1 cellular context compared by ENCODE assay signal in the genomic region with DNA sequence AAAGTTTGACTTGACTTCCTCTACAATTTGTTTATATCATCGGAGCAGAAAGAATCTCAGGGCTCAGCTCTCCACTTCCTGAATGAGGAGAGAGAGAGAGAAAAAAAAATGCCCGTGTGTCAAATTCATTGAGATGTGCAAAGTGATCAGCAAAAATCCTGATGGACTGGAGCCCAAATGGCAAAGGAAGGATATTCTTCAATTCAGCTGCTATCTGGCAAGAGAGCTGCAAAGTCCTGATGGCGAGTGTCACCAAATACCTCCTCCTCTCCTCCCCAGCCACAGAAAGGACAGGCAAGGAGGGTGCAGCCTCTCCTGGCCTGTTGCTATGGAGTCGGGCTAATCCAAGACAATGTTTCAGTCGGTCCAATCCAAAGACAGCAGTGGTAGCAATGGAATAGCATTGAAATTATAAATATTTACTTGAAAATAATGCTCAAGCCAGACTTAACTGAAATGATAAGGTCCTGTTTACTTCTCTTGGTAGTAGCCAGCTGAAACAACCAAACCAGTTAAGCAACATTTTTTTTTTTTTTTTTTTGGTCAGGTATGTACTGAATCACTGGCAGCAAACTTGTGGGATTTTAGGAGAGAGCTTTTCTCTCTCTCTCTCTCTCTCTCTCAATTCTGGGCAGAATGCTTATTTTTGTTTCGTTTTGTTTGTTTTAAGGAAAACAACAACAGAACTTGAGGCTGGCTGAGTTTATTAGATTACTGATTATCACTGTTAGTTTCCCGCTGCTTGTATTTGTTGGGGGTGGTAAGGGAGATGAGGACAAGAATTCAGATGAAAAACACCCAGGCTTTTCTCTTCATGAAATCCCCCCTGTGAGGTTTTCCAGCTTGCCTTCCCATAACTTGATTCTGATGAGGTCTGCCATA.
A peak's percentile ranks its signal among the peaks of the same experiment; 100 is the strongest.
TF ChIP-seq lines count a peak whose summit lies in the region.

No MANE protein-coding gene starts in this region.

TF ChIP-seq in K562, 482 proteins besides CTCF, POLR2A, EP300 and RAD21 (continued from another document):
- TF ChIP-seq EWSR1 (IDR thresholded peaks at IDR 0.05; ENCODE audit: borderline replicate concordance, low read depth, partially characterized antibody): peak; percentile 90
- TF ChIP-seq, protein P1, sequence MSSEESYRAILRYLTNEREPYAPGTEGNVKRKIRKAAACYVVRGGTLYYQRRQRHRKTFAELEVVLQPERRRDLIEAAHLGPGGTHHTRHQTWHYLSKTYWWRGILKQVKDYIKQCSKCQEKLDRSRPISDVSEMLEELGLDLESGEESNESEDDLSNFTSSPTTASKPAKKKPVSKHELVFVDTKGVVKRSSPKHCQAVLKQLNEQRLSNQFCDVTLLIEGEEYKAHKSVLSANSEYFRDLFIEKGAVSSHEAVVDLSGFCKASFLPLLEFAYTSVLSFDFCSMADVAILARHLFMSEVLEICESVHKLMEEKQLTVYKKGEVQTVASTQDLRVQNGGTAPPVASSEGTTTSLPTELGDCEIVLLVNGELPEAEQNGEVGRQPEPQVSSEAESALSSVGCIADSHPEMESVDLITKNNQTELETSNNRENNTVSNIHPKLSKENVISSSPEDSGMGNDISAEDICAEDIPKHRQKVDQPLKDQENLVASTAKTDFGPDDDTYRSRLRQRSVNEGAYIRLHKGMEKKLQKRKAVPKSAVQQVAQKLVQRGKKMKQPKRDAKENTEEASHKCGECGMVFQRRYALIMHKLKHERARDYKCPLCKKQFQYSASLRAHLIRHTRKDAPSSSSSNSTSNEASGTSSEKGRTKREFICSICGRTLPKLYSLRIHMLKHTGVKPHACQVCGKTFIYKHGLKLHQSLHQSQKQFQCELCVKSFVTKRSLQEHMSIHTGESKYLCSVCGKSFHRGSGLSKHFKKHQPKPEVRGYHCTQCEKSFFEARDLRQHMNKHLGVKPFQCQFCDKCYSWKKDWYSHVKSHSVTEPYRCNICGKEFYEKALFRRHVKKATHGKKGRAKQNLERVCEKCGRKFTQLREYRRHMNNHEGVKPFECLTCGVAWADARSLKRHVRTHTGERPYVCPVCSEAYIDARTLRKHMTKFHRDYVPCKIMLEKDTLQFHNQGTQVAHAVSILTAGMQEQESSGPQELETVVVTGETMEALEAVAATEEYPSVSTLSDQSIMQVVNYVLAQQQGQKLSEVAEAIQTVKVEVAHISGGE (CRISPR knock-in tag; IDR thresholded peaks at IDR 0.05): peak in 1 of 3 experiments; percentile 97; a peak in 2 of 6 replicates
- no peak for TF ChIP-seq CLOCK (CRISPR knock-in tag; IDR thresholded peaks at IDR 0.05; ENCODE audit: borderline replicate concordance)
